8 cellular contexts compared by ENCODE assay signal in genomic region chr19:32224371-32225244, GRCh38.
DNase-seq lines count a peak whose midpoint lies in the region; ATAC-seq and TF ChIP-seq lines count a peak whose summit lies in the region.

No MANE protein-coding gene starts in this region.

- H3K4me3 Mint-ChIP-seq in activated naive CD8-positive, alpha-beta T cell: peak overlapping the region; percentile 78

- TF ChIP-seq CTCF in SK-N-SH (IDR thresholded peaks at IDR 0.05) (peak; percentile 93), left ventricle myocardium inferior (IDR thresholded peaks at IDR 0.05; ENCODE audit: borderline replicate concordance) (peak; percentile 100)

- peak overlapping the region in 1 of 2 experiments; percentile 44; a peak in 1 of 4 replicates for H3K4me3 ChIP-seq in SK-N-SH (ENCODE audit: low read depth in 2 of 2, low read length in 1 of 2)
- peak overlapping the region; percentile 55 for H3K4me3 ChIP-seq in left ventricle myocardium inferior

- peak; percentile 92 for TF ChIP-seq RAD21 in SK-N-SH (IDR thresholded peaks at IDR 0.05; ENCODE audit: low read length)

- H3K27ac ChIP-seq in SK-N-SH (ENCODE audit: low read depth in 2 of 2, low read length in 1 of 2): no peak overlapping the region
- H3K27ac ChIP-seq in left ventricle myocardium inferior (replicated peaks): no peak overlapping the region

- POLR2A ChIA-PET in SK-N-SH (lab: Yijun Ruan, JAX): no interaction called here

- H3K9ac ChIP-seq in SK-N-SH: no peak overlapping the region

- ATAC-seq in HG03342 (IDR thresholded peaks at IDR 0.05; ENCODE audit: unreplicated experiment): peak; percentile 52

- peak; percentile 26 to 55 (median 45) for DNase-seq in NCI-H1417 (lab: John Stamatoyannopoulos, UW)
- DNase-seq in NCI-H1417 treated with DMSO at 0.1 percent for 48 hours (lab: John Stamatoyannopoulos, UW): no peak
- DNase-seq in SK-N-SH: peak; percentile 94
- peak; percentile 59 for DNase-seq in left ventricle myocardium inferior
- DNase-seq in renal cortical epithelial cell (ENCODE audit: low read depth): peak; percentile 4
- DNase-seq in HCEC 1CT: no peak

- no peak overlapping the region for H3K27ac Mint-ChIP-seq in activated naive CD8-positive, alpha-beta T cell

- H3K9me3 ChIP-seq in SK-N-SH: no peaks in the 10 kb centered on the region
- H3K9me3 ChIP-seq in left ventricle myocardium inferior (replicated peaks): no peaks in the 10 kb centered on the region

- H3K9me3 Mint-ChIP-seq in activated naive CD8-positive, alpha-beta T cell (ENCODE audit: low read depth): no peaks in the 10 kb centered on the region

- H3F3A ChIP-seq in SK-N-SH (replicated peaks; ENCODE audit: insufficient read depth): no peaks in the 10 kb centered on the region

- H2AFZ ChIP-seq in SK-N-SH (ENCODE audit: low read depth): no peak overlapping the region; the same call in 1 of the 2 replicates

- CTCF ChIA-PET in SK-N-SH (lab: Yijun Ruan, JAX): interaction anchor here (0.5 to 5.5 kb wide), 101 partner anchors 8 to 1558 kb away, joined by 3 to 52 read pairs (median 3); no protein-coding TSS in a partner anchor

- no peak for TF ChIP-seq EP300 in SK-N-SH (IDR thresholded peaks at IDR 0.05; ENCODE audit: borderline replicate concordance in 1 of 2, low read depth in 1 of 2, low read length in 1 of 2)

- H3K9me2 ChIP-seq in SK-N-SH: no peaks in the 10 kb centered on the region

- peaks cover 26% of the 10 kb centered on the region for H3K27me3 Mint-ChIP-seq in activated naive CD8-positive, alpha-beta T cell

- no peaks in the 10 kb centered on the region for H3K36me3 Mint-ChIP-seq in activated naive CD8-positive, alpha-beta T cell

- no peaks in the 10 kb centered on the region for H3K79me2 ChIP-seq in SK-N-SH (ENCODE audit: insufficient read depth)

- H3K4me2 ChIP-seq in SK-N-SH: no peak overlapping the region

- no peaks in the 10 kb centered on the region for H3K27me3 ChIP-seq in SK-N-SH (ENCODE audit: insufficient read depth)
- peaks cover 93% of the 10 kb centered on the region for H3K27me3 ChIP-seq in left ventricle myocardium inferior (ENCODE audit: low read depth)

- H3K4me1 Mint-ChIP-seq in activated naive CD8-positive, alpha-beta T cell (ENCODE audit: low read depth): peaks cover 13% of the 10 kb centered on the region

- no peaks in the 10 kb centered on the region for H4K20me1 ChIP-seq in SK-N-SH (ENCODE audit: insufficient read depth)

- intact Hi-C loops in left ventricle myocardium inferior (cut with micrococcal nuclease): no loop called here

- WGBS in SK-N-SH (ENCODE audit: low lambda C conversion rate): 26% methylated on average over 44 of the region's 51 CpGs

- H3K36me3 ChIP-seq in SK-N-SH (replicated peaks in 1 of 2; ENCODE audit: control insufficient read depth in 1 of 2, insufficient read depth in 2 of 2, low read length in 1 of 2): no peaks in the 10 kb centered on the region
- no peaks in the 10 kb centered on the region for H3K36me3 ChIP-seq in left ventricle myocardium inferior

- H3K4me1 ChIP-seq in SK-N-SH (ENCODE audit: control insufficient read depth in 1 of 2, insufficient read depth in 2 of 2, low read depth in 1 of 2, low read length in 1 of 2): no peaks in the 10 kb centered on the region; a peak in 1 of 4 replicates
- peaks cover 9% of the 10 kb centered on the region for H3K4me1 ChIP-seq in left ventricle myocardium inferior

TF ChIP-seq in SK-N-SH, 30 proteins besides CTCF, POLR2A, EP300 and RAD21:
- TF ChIP-seq RCOR1 (IDR thresholded peaks at IDR 0.05; ENCODE audit: low read length) (peak; percentile 45; the same call in 1 of the 2 replicates), USF2 (IDR thresholded peaks at IDR 0.05; ENCODE audit: borderline replicate concordance, low read depth, low read length) (no peak), SMC3 (IDR thresholded peaks at IDR 0.05; ENCODE audit: low read depth, low read length) (peak; percentile 92)
TF ChIP-seq in SK-N-SH: peak in this region for 2.

Comparison
In these comparisons a context has a peak if more than half of its experiments do, and no peak if none do; other contexts are left out.
1. DNase-seq: peak in NCI-H1417 (3 of 3), SK-N-SH (single experiment), left ventricle myocardium inferior (single experiment) and renal cortical epithelial cell (single experiment); none in NCI-H1417 treated with DMSO at 0.1 percent for 48 hours (single experiment) and HCEC 1CT (single experiment).